Comparison of ENCODE assay signal across 23 cellular contexts in genomic region chr3:42187936-42188335, GRCh38.
"Had no signal": no experiment of that assay in that cellular context is flagged by ENCODE, and none has a peak within 500 bp of the region (broad histone marks: within the 10 kb centered on the region; RNA-seq: fewer than 3 reads in every experiment).

No MANE protein-coding gene starts in this region.

- H3K4me3 ChIP-seq: colonic mucosa, heart left ventricle, pancreas, transverse colon had no signal

- ATAC-seq: activated CD4-positive, CD25-positive, alpha-beta regulatory T cell treated with anti-CD3 and anti-CD28 coated beads, Interleukin-2, amount 50 U/mL, for 24 hours; activated T-cell treated with anti-CD3 and anti-CD28 coated beads, Interleukin-2, amount 50 U/mL, for 4 hours; naive thymus-derived CD4-positive, alpha-beta T cell; pancreas had no signal

- H3K4me1 ChIP-seq: colonic mucosa, pancreas had no signal

- DNase-seq: activated CD4-positive, alpha-beta T cell treated with anti-CD3 and anti-CD28 coated beads, Interleukin-2, amount 10 ng/mL, durations not matched to agents 7 days and 5 days; activated CD8-positive, alpha-beta memory T cell treated with anti-CD3 and anti-CD28 coated beads, Interleukin-2, amount 50 U/mL, for 4 hours; activated gamma-delta T cell; activated naive CD8-positive, alpha-beta T cell treated with anti-CD3 and anti-CD28 coated beads, Interleukin-2, amount 10 ng/mL, durations not matched to agents 7 days and 5 days; activated T-cell treated with anti-CD3 and anti-CD28 coated beads, Interleukin-2, amount 50 U/mL, for 4 hours; anterior cingulate cortex; central memory CD4-positive, alpha-beta T cell; colonic mucosa; foreskin melanocyte; heart left ventricle; kidney glomerular epithelial cell; mesendoderm; naive thymus-derived CD4-positive, alpha-beta T cell; pancreas; stimulated activated CD4-positive, alpha-beta T cell treated with anti-CD3 and anti-CD28 coated beads, Interleukin-12 subunit alpha, Interleukin-12 subunit beta, amount 100 ng/mL, for 4 hours; stimulated activated CD4-positive, alpha-beta T cell treated with anti-CD3 and anti-CD28 coated beads, Interleukin-1b, Interleukin-23, amount 100 ng/mL, for 48 hours; stimulated activated CD8-positive, alpha-beta memory T cell treated with anti-CD3 and anti-CD28 coated beads, Interleukin-4, amount 100 ng/mL, for 48 hours; stimulated activated naive CD4-positive, alpha-beta T cell treated with Interleukin-2 at 50 U/mL for 16 hours; transverse colon had no signal

- H3K27ac Mint-ChIP-seq: activated CD4-positive, alpha-beta T cell treated with anti-CD3 and anti-CD28 coated beads, Interleukin-2, amount 10 ng/mL, durations not matched to agents 7 days and 5 days had no signal

- H3K9me3 Mint-ChIP-seq: activated CD4-positive, alpha-beta T cell treated with anti-CD3 and anti-CD28 coated beads, Interleukin-2, amount 10 ng/mL, durations not matched to agents 7 days and 5 days; activated naive CD8-positive, alpha-beta T cell treated with anti-CD3 and anti-CD28 coated beads, Interleukin-2, amount 10 ng/mL, durations not matched to agents 7 days and 5 days; activated T-cell treated with anti-CD3 and anti-CD28 coated beads, Interleukin-2, amount 50 U/mL, for 4 hours; brain; naive thymus-derived CD4-positive, alpha-beta T cell; T-helper 1 cell treated with Interleukin-12 subunit alpha and Interleukin-12 subunit beta and Interleukin-4 antibody, amounts not matched to agents 30 μg/mL and 1 μg/mL, for 36 hours had no signal

- H3K27me3 Mint-ChIP-seq: activated CD4-positive, alpha-beta T cell treated with anti-CD3 and anti-CD28 coated beads, Interleukin-2, amount 10 ng/mL, durations not matched to agents 7 days and 5 days; activated naive CD8-positive, alpha-beta T cell treated with anti-CD3 and anti-CD28 coated beads, Interleukin-2, amount 10 ng/mL, durations not matched to agents 7 days and 5 days; brain; naive thymus-derived CD4-positive, alpha-beta T cell had no signal

- H3K27me3 ChIP-seq: colonic mucosa, heart left ventricle, neutrophil, pancreas, transverse colon had no signal

- H3K9me3 ChIP-seq: colonic mucosa, heart left ventricle, neutrophil, pancreas, transverse colon had no signal

- H3K27ac ChIP-seq: colonic mucosa, neutrophil, pancreas, transverse colon had no signal

- H3K36me3 ChIP-seq: colonic mucosa had no signal

- H3K4me3 Mint-ChIP-seq: activated CD4-positive, alpha-beta T cell treated with anti-CD3 and anti-CD28 coated beads, Interleukin-2, amount 10 ng/mL, durations not matched to agents 7 days and 5 days; activated naive CD8-positive, alpha-beta T cell treated with anti-CD3 and anti-CD28 coated beads, Interleukin-2, amount 10 ng/mL, durations not matched to agents 7 days and 5 days; activated T-cell treated with anti-CD3 and anti-CD28 coated beads, Interleukin-2, amount 50 U/mL, for 4 hours; brain; naive thymus-derived CD4-positive, alpha-beta T cell; T-helper 1 cell treated with Interleukin-12 subunit alpha and Interleukin-12 subunit beta and Interleukin-4 antibody, amounts not matched to agents 30 μg/mL and 1 μg/mL, for 36 hours had no signal
